ENCODE assay signal across 1 cellular context in the genomic region with DNA sequence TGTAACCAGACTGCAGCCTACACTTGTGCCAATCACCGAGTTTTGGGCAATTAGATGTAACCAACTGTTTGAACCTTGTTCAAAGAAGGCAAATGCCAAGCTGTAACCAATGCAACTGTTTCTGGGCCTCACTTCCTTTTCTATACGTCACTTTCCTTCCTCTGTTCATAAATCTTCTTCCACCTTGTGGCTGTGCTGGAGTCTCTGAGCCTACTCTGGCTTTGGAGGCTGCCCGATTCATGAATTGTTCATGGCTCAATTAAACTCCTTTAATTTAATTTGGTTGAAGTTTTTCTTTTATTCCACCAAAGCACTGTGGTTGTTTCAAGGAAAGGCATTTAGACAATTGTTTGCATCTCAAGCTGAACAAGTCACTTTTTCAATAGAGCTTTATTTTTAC.
TF ChIP-seq lines count a peak whose summit lies in the region.

No MANE protein-coding gene starts in this region.

TF ChIP-seq in K562, 482 proteins besides CTCF, POLR2A, EP300 and RAD21 (continued from another document):
- TF ChIP-seq, protein P1, sequence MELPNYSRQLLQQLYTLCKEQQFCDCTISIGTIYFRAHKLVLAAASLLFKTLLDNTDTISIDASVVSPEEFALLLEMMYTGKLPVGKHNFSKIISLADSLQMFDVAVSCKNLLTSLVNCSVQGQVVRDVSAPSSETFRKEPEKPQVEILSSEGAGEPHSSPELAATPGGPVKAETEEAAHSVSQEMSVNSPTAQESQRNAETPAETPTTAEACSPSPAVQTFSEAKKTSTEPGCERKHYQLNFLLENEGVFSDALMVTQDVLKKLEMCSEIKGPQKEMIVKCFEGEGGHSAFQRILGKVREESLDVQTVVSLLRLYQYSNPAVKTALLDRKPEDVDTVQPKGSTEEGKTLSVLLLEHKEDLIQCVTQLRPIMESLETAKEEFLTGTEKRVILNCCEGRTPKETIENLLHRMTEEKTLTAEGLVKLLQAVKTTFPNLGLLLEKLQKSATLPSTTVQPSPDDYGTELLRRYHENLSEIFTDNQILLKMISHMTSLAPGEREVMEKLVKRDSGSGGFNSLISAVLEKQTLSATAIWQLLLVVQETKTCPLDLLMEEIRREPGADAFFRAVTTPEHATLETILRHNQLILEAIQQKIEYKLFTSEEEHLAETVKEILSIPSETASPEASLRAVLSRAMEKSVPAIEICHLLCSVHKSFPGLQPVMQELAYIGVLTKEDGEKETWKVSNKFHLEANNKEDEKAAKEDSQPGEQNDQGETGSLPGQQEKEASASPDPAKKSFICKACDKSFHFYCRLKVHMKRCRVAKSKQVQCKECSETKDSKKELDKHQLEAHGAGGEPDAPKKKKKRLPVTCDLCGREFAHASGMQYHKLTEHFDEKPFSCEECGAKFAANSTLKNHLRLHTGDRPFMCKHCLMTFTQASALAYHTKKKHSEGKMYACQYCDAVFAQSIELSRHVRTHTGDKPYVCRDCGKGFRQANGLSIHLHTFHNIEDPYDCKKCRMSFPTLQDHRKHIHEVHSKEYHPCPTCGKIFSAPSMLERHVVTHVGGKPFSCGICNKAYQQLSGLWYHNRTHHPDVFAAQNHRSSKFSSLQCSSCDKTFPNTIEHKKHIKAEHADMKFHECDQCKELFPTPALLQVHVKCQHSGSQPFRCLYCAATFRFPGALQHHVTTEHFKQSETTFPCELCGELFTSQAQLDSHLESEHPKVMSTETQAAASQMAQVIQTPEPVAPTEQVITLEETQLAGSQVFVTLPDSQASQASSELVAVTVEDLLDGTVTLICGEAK (IDR thresholded peaks at IDR 0.05), result peak; percentile 37; the same call in 1 of the 2 replicates
- TF ChIP-seq, protein P1 (CRISPR knock-in tag; IDR thresholded peaks at IDR 0.05), result no peak
- no peak for TF ChIP-seq RBBP5 (IDR thresholded peaks at IDR 0.05; ENCODE audit: borderline replicate concordance, insufficient read depth, low read length, poor library complexity, severe bottlenecking)
TF ChIP-seq in K562: peak in this region for 2.
